In genomic region chr10:124667425-124668130, GRCh38 we compare ENCODE assay signal across 1 cellular context.
TF ChIP-seq lines count a peak whose summit lies in the region.

No MANE protein-coding gene starts in this region.

TF ChIP-seq in H1, 55 proteins besides CTCF, POLR2A, EP300 and RAD21 (continued from another document):
- no peak for TF ChIP-seq SUZ12 (IDR thresholded peaks at IDR 0.05; ENCODE audit: low read length)
- TF ChIP-seq TCF12 (IDR thresholded peaks at IDR 0.05; ENCODE audit: low read depth, low read length): no peak
